In the genomic region with DNA sequence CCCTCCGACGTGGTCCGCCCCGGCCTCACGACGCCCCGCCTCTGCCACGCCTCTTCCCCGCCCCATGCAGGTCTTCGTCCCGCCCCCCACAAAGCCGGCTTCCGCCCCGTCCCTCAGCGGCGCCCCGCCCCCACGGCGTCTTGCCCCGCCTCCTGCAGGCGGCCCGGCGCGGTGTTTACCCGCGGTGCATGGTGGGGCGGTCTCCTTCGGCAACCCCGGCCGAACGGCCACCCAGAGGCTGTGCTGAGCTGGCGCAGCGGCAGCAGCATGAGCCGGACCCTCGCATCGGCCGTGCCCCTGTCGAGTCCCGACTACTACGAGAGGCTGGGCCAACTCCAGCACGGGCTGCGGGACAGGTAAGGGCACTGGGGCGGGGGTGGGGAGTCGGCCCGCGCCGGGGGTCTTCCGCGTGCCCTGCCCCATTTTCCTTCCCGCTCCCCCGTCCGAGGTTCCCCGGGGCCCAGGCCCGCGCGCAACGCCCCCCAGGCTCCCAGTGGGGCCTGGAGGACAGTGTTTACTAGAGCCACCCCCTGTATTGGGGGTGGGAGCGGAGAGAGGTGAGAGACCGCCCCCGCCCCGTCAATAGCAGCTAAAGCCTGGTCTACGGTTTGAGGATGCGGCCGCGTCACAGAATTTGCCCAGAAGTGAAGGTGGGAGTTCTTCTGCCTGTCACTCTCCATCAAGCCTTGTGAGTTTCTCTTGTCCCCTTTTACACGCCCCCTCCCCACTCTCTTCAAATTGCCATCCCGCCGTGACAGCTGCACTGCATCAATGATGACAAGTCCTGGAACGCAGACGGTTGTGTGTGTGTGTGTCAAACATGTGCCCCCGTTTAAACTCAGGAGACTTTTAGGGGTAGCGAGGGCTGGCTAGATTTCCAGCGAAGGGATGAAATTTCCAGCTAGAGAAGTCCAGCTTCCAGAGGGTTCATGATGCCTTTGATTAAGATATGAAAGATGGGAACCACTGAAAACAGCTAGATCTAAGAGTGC, we compare ENCODE assay signal across 1 cellular context.
TF ChIP-seq lines count a peak whose summit lies in the region.

Gene KIZ, plus strand, starts transcription at position 234 of the 992 bp plus-strand sequence. Its CDS starts 34 bp downstream, at position 268.

TF ChIP-seq in HepG2, 621 proteins besides CTCF, POLR2A, EP300 and RAD21 (continued from another document and continues in another):
- TF ChIP-seq THAP9 (CRISPR knock-in tag; IDR thresholded peaks at IDR 0.05; ENCODE audit: borderline replicate concordance) (peak; percentile 44; the same call in 1 of the 2 replicates), POLR2G (IDR thresholded peaks at IDR 0.05; ENCODE audit: low read depth, low read length) (peak; percentile 95), WIZ (CRISPR knock-in tag; IDR thresholded peaks at IDR 0.05) (peak; percentile 75), ZNF296 (CRISPR knock-in tag; conservative IDR thresholded peaks at IDR 0.05) (0 out of 2 replicates have a peak, but pooled peaks have one; percentile 24), YEATS4 (CRISPR knock-in tag; IDR thresholded peaks at IDR 0.05; ENCODE audit: borderline replicate concordance) (peak; percentile 91), GPBP1L1 (CRISPR knock-in tag; IDR thresholded peaks at IDR 0.05) (no peak), NFYC (CRISPR knock-in tag; IDR thresholded peaks at IDR 0.05) (peak; percentile 22; the same call in 1 of the 2 replicates), ETV6 (CRISPR knock-in tag; conservative IDR thresholded peaks at IDR 0.05) (peak; percentile 89), ZNF510 (CRISPR knock-in tag; IDR thresholded peaks at IDR 0.05; ENCODE audit: low read depth) (no peak; the same call in 1 of the 2 replicates), MED13 (CRISPR knock-in tag; IDR thresholded peaks at IDR 0.05) (peak; percentile 73; the same call in 1 of the 2 replicates), SNAPC2 (CRISPR knock-in tag; IDR thresholded peaks at IDR 0.05) (0 out of 2 replicates have a peak, but pooled peaks have one; percentile 48), REL (CRISPR knock-in tag; conservative IDR thresholded peaks at IDR 0.05) (peak; percentile 97), ARID2 (CRISPR knock-in tag; IDR thresholded peaks at IDR 0.05; ENCODE audit: borderline replicate concordance) (peak; percentile 68; the same call in 1 of the 2 replicates), PPARG (CRISPR knock-in tag; conservative IDR thresholded peaks at IDR 0.05) (no peak; the same call in 1 of the 2 replicates), ATF3 (CRISPR knock-in tag; IDR thresholded peaks at IDR 0.05) (no peak), REPIN1 (CRISPR knock-in tag; IDR thresholded peaks at IDR 0.05; ENCODE audit: borderline replicate concordance, low read depth) (peak; percentile 77; the same call in 1 of the 2 replicates), KDM1A (CRISPR knock-in tag; IDR thresholded peaks at IDR 0.05) (no peak), MAFF (IDR thresholded peaks at IDR 0.05; ENCODE audit: low read depth, low read length) (peak; percentile 59; the same call in 1 of the 2 replicates), ZNF333 (CRISPR knock-in tag; IDR thresholded peaks at IDR 0.05; ENCODE audit: borderline replicate concordance) (no peak; the same call in none of the 2 replicates), MAFG (CRISPR knock-in tag; IDR thresholded peaks at IDR 0.05) (peak; percentile 77), ISL2 (CRISPR knock-in tag; IDR thresholded peaks at IDR 0.05) (peak; percentile 56), HHEX (CRISPR knock-in tag; IDR thresholded peaks at IDR 0.05) (no peak), HOXA5 (CRISPR knock-in tag; IDR thresholded peaks at IDR 0.05) (peak; percentile 73), RNF2 (conservative IDR thresholded peaks at IDR 0.05; ENCODE audit: low read depth) (peak; percentile 35; the same call in 1 of the 2 replicates), KLF6 (CRISPR knock-in tag; IDR thresholded peaks at IDR 0.05) (peak; percentile 94), ZNF878 (CRISPR knock-in tag; IDR thresholded peaks at IDR 0.05) (peak; percentile 66; the same call in 1 of the 2 replicates), HIC2 (CRISPR knock-in tag; IDR thresholded peaks at IDR 0.05; ENCODE audit: low read depth) (no peak; the same call in none of the 2 replicates), ZNF792 (CRISPR knock-in tag; IDR thresholded peaks at IDR 0.05) (peak; percentile 77; the same call in 1 of the 2 replicates), POLR2AphosphoS2 (IDR thresholded peaks at IDR 0.05; ENCODE audit: low read depth, low read length) (no peak), ZNF20 (CRISPR knock-in tag; IDR thresholded peaks at IDR 0.05) (no peak), SPEN (CRISPR knock-in tag; IDR thresholded peaks at IDR 0.05; ENCODE audit: low read depth) (peak; percentile 90), ELK4 (CRISPR knock-in tag; IDR thresholded peaks at IDR 0.05; ENCODE audit: borderline replicate concordance) (0 out of 2 replicates have a peak, but pooled peaks have one; percentile 55), GTF3A (CRISPR knock-in tag; conservative IDR thresholded peaks at IDR 0.05) (0 out of 2 replicates have a peak, but pooled peaks have one; percentile 75), ZNF776 (CRISPR knock-in tag; IDR thresholded peaks at IDR 0.05) (peak; percentile 71)
- TF ChIP-seq, protein P1, sequence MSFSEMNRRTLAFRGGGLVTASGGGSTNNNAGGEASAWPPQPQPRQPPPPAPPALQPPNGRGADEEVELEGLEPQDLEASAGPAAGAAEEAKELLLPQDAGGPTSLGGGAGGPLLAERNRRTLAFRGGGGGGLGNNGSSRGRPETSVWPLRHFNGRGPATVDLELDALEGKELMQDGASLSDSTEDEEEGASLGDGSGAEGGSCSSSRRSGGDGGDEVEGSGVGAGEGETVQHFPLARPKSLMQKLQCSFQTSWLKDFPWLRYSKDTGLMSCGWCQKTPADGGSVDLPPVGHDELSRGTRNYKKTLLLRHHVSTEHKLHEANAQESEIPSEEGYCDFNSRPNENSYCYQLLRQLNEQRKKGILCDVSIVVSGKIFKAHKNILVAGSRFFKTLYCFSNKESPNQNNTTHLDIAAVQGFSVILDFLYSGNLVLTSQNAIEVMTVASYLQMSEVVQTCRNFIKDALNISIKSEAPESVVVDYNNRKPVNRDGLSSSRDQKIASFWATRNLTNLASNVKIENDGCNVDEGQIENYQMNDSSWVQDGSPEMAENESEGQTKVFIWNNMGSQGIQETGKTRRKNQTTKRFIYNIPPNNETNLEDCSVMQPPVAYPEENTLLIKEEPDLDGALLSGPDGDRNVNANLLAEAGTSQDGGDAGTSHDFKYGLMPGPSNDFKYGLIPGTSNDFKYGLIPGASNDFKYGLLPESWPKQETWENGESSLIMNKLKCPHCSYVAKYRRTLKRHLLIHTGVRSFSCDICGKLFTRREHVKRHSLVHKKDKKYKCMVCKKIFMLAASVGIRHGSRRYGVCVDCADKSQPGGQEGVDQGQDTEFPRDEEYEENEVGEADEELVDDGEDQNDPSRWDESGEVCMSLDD (CRISPR knock-in tag; IDR thresholded peaks at IDR 0.05; ENCODE audit: borderline replicate concordance) = peak; percentile 66; the same call in 1 of the 2 replicates
- TF ChIP-seq, protein P2, sequence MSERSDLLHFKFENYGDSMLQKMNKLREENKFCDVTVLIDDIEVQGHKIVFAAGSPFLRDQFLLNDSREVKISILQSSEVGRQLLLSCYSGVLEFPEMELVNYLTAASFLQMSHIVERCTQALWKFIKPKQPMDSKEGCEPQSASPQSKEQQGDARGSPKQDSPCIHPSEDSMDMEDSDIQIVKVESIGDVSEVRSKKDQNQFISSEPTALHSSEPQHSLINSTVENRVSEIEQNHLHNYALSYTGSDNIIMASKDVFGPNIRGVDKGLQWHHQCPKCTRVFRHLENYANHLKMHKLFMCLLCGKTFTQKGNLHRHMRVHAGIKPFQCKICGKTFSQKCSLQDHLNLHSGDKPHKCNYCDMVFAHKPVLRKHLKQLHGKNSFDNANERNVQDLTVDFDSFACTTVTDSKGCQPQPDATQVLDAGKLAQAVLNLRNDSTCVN (CRISPR knock-in tag; IDR thresholded peaks at IDR 0.05; ENCODE audit: borderline replicate concordance) = peak; percentile 73
- TF ChIP-seq, protein P3, sequence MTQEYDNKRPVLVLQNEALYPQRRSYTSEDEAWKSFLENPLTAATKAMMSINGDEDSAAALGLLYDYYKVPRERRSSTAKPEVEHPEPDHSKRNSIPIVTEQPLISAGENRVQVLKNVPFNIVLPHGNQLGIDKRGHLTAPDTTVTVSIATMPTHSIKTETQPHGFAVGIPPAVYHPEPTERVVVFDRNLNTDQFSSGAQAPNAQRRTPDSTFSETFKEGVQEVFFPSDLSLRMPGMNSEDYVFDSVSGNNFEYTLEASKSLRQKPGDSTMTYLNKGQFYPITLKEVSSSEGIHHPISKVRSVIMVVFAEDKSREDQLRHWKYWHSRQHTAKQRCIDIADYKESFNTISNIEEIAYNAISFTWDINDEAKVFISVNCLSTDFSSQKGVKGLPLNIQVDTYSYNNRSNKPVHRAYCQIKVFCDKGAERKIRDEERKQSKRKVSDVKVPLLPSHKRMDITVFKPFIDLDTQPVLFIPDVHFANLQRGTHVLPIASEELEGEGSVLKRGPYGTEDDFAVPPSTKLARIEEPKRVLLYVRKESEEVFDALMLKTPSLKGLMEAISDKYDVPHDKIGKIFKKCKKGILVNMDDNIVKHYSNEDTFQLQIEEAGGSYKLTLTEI (CRISPR knock-in tag; conservative IDR thresholded peaks at IDR 0.05) = no peak
- TF ChIP-seq, protein P4, sequence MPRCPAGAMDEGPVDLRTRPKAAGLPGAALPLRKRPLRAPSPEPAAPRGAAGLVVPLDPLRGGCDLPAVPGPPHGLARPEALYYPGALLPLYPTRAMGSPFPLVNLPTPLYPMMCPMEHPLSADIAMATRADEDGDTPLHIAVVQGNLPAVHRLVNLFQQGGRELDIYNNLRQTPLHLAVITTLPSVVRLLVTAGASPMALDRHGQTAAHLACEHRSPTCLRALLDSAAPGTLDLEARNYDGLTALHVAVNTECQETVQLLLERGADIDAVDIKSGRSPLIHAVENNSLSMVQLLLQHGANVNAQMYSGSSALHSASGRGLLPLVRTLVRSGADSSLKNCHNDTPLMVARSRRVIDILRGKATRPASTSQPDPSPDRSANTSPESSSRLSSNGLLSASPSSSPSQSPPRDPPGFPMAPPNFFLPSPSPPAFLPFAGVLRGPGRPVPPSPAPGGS (CRISPR knock-in tag; IDR thresholded peaks at IDR 0.05) = peak; percentile 11
- TF ChIP-seq, protein P5, sequence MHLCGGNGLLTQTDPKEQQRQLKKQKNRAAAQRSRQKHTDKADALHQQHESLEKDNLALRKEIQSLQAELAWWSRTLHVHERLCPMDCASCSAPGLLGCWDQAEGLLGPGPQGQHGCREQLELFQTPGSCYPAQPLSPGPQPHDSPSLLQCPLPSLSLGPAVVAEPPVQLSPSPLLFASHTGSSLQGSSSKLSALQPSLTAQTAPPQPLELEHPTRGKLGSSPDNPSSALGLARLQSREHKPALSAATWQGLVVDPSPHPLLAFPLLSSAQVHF (CRISPR knock-in tag; IDR thresholded peaks at IDR 0.05) = peak; percentile 67
- TF ChIP-seq, protein P6, sequence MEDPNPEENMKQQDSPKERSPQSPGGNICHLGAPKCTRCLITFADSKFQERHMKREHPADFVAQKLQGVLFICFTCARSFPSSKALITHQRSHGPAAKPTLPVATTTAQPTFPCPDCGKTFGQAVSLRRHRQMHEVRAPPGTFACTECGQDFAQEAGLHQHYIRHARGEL (CRISPR knock-in tag; IDR thresholded peaks at IDR 0.05) = peak; percentile 70; the same call in 1 of the 2 replicates
